Comparison of ENCODE assay signal across 8 cellular contexts in the genomic region with DNA sequence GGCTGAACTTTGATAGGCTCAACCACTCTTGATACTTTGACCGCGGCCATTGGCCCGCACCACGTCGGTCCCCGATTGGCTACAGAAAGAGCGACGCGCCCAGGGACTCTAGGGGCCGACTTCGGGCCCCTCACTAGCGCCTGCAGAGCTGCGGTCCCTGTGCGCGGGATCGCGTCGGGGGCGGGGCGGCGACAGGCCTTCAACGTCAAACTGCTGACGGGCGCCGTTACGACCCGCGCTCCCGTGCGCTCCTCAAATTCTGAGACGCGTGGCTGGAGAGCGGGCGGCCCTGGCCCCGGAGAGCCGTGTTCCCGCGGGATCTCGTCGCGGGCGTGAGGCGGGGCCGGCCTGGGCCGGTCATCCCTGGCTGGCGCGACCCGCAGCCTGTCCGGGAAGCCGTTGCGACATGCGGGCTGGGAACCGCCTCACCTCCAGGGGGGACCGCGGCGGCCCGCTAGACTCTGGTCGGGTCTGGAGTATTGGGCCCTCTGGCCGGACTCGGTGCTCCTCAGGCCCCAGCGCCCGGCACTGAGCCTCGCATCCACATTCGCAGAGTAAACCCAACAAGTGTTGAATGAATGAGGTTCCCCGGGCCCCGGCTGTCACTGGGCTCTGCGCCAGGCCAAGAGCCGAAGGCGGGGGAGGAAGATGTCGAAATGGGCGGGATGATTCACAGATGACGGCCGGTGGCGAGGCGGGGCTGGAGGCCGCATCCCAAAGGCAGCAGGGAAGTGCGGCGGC. TPM values are rescaled to one million over a fixed set of nuclear protein-coding genes. Genes with fewer than 3 reads are reported as not detected.
DNase-seq lines count a peak whose midpoint lies in the region; ATAC-seq and TF ChIP-seq lines count a peak whose summit lies in the region.

No MANE protein-coding gene starts in this region.

- no peaks in the 10 kb centered on the region for H3K9me3 Mint-ChIP-seq in nephron progenitor cell
- H3K9me3 Mint-ChIP-seq in stimulated activated naive CD8-positive, alpha-beta T cell treated with anti-CD3 and anti-CD28 coated beads, Interleukin-15, Interleukin-2, amounts not matched to agents 100 ng/mL and 50 ng/mL, for 24 hours = no peaks in the 10 kb centered on the region

- TF ChIP-seq CTCF in RWPE2 (IDR thresholded peaks at IDR 0.05; ENCODE audit: poor library complexity, severe bottlenecking) = no peak
- no peak for TF ChIP-seq CTCF in fibroblast of the aortic adventitia (IDR thresholded peaks at IDR 0.05; ENCODE audit: insufficient read depth, low read length)
- TF ChIP-seq CTCF in nephron progenitor cell (IDR thresholded peaks at IDR 0.05) = no peak

- H3K27me3 ChIP-seq in RWPE2 (ENCODE audit: insufficient read depth, poor library complexity, severe bottlenecking) = no peaks in the 10 kb centered on the region

- peak; percentile 84 for DNase-seq in DMS53 treated with DMSO at 0.1 percent for 48 hours (lab: John Stamatoyannopoulos, UW; ENCODE audit: unreplicated experiment)
- DNase-seq in RWPE2 (ENCODE audit: low spot score) = peak; percentile 93
- DNase-seq in activated effector memory CD4-positive, alpha-beta T cell treated with Interleukin-2 at 50 U/mL for 16 hours = peak; percentile 88
- peak; percentile 95 for DNase-seq in fibroblast of the aortic adventitia (ENCODE audit: low read depth)
- DNase-seq in nephron progenitor cell = peak; percentile 87

- peak overlapping the region; percentile 98 for H3K27ac Mint-ChIP-seq in nephron progenitor cell
- H3K27ac Mint-ChIP-seq in stimulated activated naive CD8-positive, alpha-beta T cell treated with anti-CD3 and anti-CD28 coated beads, Interleukin-15, Interleukin-2, amounts not matched to agents 100 ng/mL and 50 ng/mL, for 24 hours = peak overlapping the region; percentile 97

- H3K4me3 Mint-ChIP-seq in nephron progenitor cell = peak overlapping the region; percentile 90
- H3K4me3 Mint-ChIP-seq in stimulated activated naive CD8-positive, alpha-beta T cell treated with anti-CD3 and anti-CD28 coated beads, Interleukin-15, Interleukin-2, amounts not matched to agents 100 ng/mL and 50 ng/mL, for 24 hours = peak overlapping the region; percentile 82

- peaks cover 33% of the 10 kb centered on the region for H3K4me1 Mint-ChIP-seq in nephron progenitor cell
- peaks cover 49% of the 10 kb centered on the region for H3K4me1 Mint-ChIP-seq in stimulated activated naive CD8-positive, alpha-beta T cell treated with anti-CD3 and anti-CD28 coated beads, Interleukin-15, Interleukin-2, amounts not matched to agents 100 ng/mL and 50 ng/mL, for 24 hours (ENCODE audit: low read depth)

- H3K4me3 ChIP-seq in RWPE2 (ENCODE audit: severe bottlenecking) = peak overlapping the region; percentile 48
- peak overlapping the region; percentile 75 for H3K4me3 ChIP-seq in fibroblast of the aortic adventitia (ENCODE audit: low read depth, low read length)

- H3K4me1 ChIP-seq in RWPE2 (ENCODE audit: insufficient read depth, poor library complexity, severe bottlenecking) = peaks cover 13% of the 10 kb centered on the region

- H3K9me3 ChIP-seq in KOPT-K1 (ENCODE audit: insufficient read depth, low read length, poor library complexity, severe bottlenecking) = no peaks in the 10 kb centered on the region
- H3K9me3 ChIP-seq in RWPE2 (ENCODE audit: severe bottlenecking) = no peaks in the 10 kb centered on the region

- peak overlapping the region; percentile 89 for H3K27ac ChIP-seq in KOPT-K1 (ENCODE audit: low read depth, low read length, poor library complexity, severe bottlenecking)
- H3K27ac ChIP-seq in RWPE2 (ENCODE audit: poor library complexity, severe bottlenecking) = peak overlapping the region; percentile 91

- H3K36me3 Mint-ChIP-seq in nephron progenitor cell (ENCODE audit: low read depth) = no peaks in the 10 kb centered on the region
- H3K36me3 Mint-ChIP-seq in stimulated activated naive CD8-positive, alpha-beta T cell treated with anti-CD3 and anti-CD28 coated beads, Interleukin-15, Interleukin-2, amounts not matched to agents 100 ng/mL and 50 ng/mL, for 24 hours (ENCODE audit: low read depth) = peaks cover 23% of the 10 kb centered on the region

- H3K27me3 Mint-ChIP-seq in nephron progenitor cell (ENCODE audit: low read depth, poor library complexity) = peaks cover 21% of the 10 kb centered on the region
- H3K27me3 Mint-ChIP-seq in stimulated activated naive CD8-positive, alpha-beta T cell treated with anti-CD3 and anti-CD28 coated beads, Interleukin-15, Interleukin-2, amounts not matched to agents 100 ng/mL and 50 ng/mL, for 24 hours = no peaks in the 10 kb centered on the region

- H3K36me3 ChIP-seq in KOPT-K1 (ENCODE audit: insufficient read depth, low read length) (peaks cover 21% of the 10 kb centered on the region), RWPE2 (ENCODE audit: low read depth) (peaks cover 15% of the 10 kb centered on the region)

- ATAC-seq in GM21737 (IDR thresholded peaks at IDR 0.05; ENCODE audit: unreplicated experiment) (peak; percentile 86), RWPE2 (ENCODE audit: low read depth) (peak; percentile 86)

RNA-seq across cellular contexts. Expression of gene SLC25A28, which starts 0.6 kb away (rescaled TPM):
- total RNA-seq in fibroblast of the aortic adventitia (ENCODE audit: low replicate concordance) = 7.0 and 20.9 TPM in 2 replicates

RNA-seq across cellular contexts. Expression of gene ENTPD7, which starts 38.4 kb away (rescaled TPM):
- total RNA-seq in fibroblast of the aortic adventitia (ENCODE audit: low replicate concordance) = 10.1 and 11.4 TPM in 2 replicates

Comparison
In these comparisons a context has a peak if more than half of its experiments do, and no peak if none do; other contexts are left out.
1. Peak in every context shown above with its lines: DNase-seq, ATAC-seq, H3K4me3 ChIP-seq and H3K27ac ChIP-seq.